ENCODE assay signal across 25 cellular contexts in the genomic region with DNA sequence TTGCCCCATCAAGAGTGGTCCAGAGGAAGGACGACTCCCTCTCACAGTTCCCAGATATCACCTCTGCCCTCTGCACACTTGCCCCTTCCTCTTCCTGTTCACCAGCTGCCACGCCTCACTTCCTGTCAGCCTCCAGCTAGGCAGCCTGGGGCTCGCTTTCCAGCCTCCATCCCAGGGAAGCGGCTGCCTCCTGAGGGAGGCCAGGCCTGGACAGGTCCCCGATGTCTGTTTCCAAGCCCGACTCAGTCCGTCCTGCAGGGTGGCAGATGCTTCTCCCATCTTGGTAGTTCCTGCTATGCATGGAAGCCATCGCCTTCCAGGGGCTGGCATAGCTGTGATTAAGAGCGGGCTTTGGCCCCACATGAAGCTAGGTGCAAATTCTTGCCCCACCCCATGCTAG.
"Had no signal": no experiment of that assay in that cellular context is flagged by ENCODE, and none has a peak within 500 bp of the region (broad histone marks: within the 10 kb centered on the region; RNA-seq: fewer than 3 reads in every experiment).

No MANE protein-coding gene starts in this region.

- H2AFZ ChIP-seq: hepatocyte had no signal

- H3K36me3 Mint-ChIP-seq: immature natural killer cell, mesothelial cell of epicardium had no signal

- H3K27ac ChIP-seq: coronary artery, dorsolateral prefrontal cortex, esophagus muscularis mucosa, foreskin keratinocyte, gastroesophageal sphincter, heart left ventricle, hepatocyte, left ventricle myocardium inferior, lower lobe of right lung had no signal

- H3K9me3 Mint-ChIP-seq: immature natural killer cell, mesothelial cell of epicardium had no signal

- H3K4me3 Mint-ChIP-seq: immature natural killer cell, mesothelial cell of epicardium had no signal

- H3K4me1 ChIP-seq: foreskin keratinocyte had no signal

- ATAC-seq: foreskin keratinocyte, gastroesophageal sphincter, heart left ventricle, left colon, left lobe of liver, lower lobe of right lung, mucosa of descending colon had no signal

- DNase-seq: dermis blood vessel endothelial cell; effector CD4-positive, alpha-beta T cell; effector memory CD4-positive, alpha-beta T cell; foreskin keratinocyte; heart left ventricle; hypothalamus; immature natural killer cell; islet precursor cell; kidney; kidney glomerular epithelial cell; left colon; left ventricle myocardium inferior; lower lobe of right lung; mesenchymal stem cell; mucosa of descending colon had no signal

- H3K4me3 ChIP-seq: coronary artery, dorsolateral prefrontal cortex, esophagus muscularis mucosa, gastroesophageal sphincter, heart left ventricle, hepatocyte, left ventricle myocardium inferior, lower lobe of right lung, mucosa of descending colon had no signal

- FAIRE-seq: colon, endothelial cell of umbilical vein, frontal cortex, kidney had no signal

- H3K27me3 ChIP-seq: esophagus muscularis mucosa, gastroesophageal sphincter, hepatocyte had no signal

- H3K27ac Mint-ChIP-seq: immature natural killer cell, mesothelial cell of epicardium had no signal

- H3K9me3 ChIP-seq: esophagus muscularis mucosa, gastroesophageal sphincter, heart left ventricle, left ventricle myocardium inferior, lower lobe of right lung, mucosa of descending colon had no signal

- H3K4me1 Mint-ChIP-seq: immature natural killer cell had no signal

- H3K79me2 ChIP-seq: hepatocyte had no signal

- H3K4me2 ChIP-seq: hepatocyte had no signal

- H3K36me3 ChIP-seq: esophagus muscularis mucosa, gastroesophageal sphincter, heart left ventricle, left ventricle myocardium inferior, lower lobe of right lung had no signal
